Comparison of ENCODE assay signal across 15 cellular contexts in genomic region chr4:118975487-118976192, GRCh38.
DNase-seq lines count a peak whose midpoint lies in the region; ATAC-seq and TF ChIP-seq lines count a peak whose summit lies in the region.
"Had no signal": no experiment of that assay in that cellular context is flagged by ENCODE, and none has a peak within 500 bp of the region (broad histone marks: within the 10 kb centered on the region; RNA-seq: fewer than 3 reads in every experiment).

No MANE protein-coding gene starts in this region.

- no peaks in the 10 kb centered on the region for H3K9me3 ChIP-seq in left ventricle myocardium inferior (replicated peaks)
- H3K9me3 ChIP-seq in skeletal muscle tissue (ENCODE audit: control insufficient read depth in 3 of 3, low read length in 3 of 3), result no peaks in the 10 kb centered on the region
- H3K9me3 ChIP-seq in effector memory CD4-positive, alpha-beta T cell (ENCODE audit: control insufficient read depth, low read length), result no peaks in the 10 kb centered on the region
- H3K9me3 ChIP-seq: BLaER1 had no signal

- H3K9ac ChIP-seq in skeletal muscle tissue (ENCODE audit: low read depth in 1 of 3, low read length in 3 of 3), result peak overlapping the region; percentile 42 to 62 (median 60)
- H3K9ac ChIP-seq: BLaER1 had no signal

- DNase-seq in left ventricle myocardium inferior (no peak), left cardiac atrium (no peak), myocyte (ENCODE audit: low read depth) (peak; percentile 62), NCI-H187 (lab: John Stamatoyannopoulos, UW) (no peak), KG1 (lab: John Stamatoyannopoulos, UW) (no peak)
- no peak for DNase-seq in effector memory CD4-positive, alpha-beta T cell
- no peak for DNase-seq in stimulated activated CD4-positive, alpha-beta T cell treated with anti-CD3 and anti-CD28 coated beads, Interleukin-2, amount 100 ng/mL, for 24 hours
- DNase-seq: CD8-positive, alpha-beta T cell; H9; NCI-H187 treated with DMSO at 0.1 percent for 48 hours; NCI-H345; NCI-H526 treated with DMSO at 0.1 percent for 48 hours; NK-92 treated with Interleukin-12 subunit alpha and Interleukin-12 subunit beta, amount 100 ng/mL, for 24 hours had no signal

- peaks cover 80% of the 10 kb centered on the region for H3K4me1 ChIP-seq in left ventricle myocardium inferior
- peaks cover 27 to 54% (median 30%) of the 10 kb centered on the region in 3 donors for H3K4me1 ChIP-seq in skeletal muscle tissue (ENCODE audit: control insufficient read depth in 3 of 3, insufficient read depth in 3 of 3, low read length in 3 of 3)
- H3K4me1 ChIP-seq in effector memory CD4-positive, alpha-beta T cell (ENCODE audit: control insufficient read depth, insufficient read depth, low read length, poor library complexity, severe bottlenecking), result no peaks in the 10 kb centered on the region
- H3K4me1 ChIP-seq: BLaER1 had no signal

- H3K27ac ChIP-seq in left ventricle myocardium inferior (replicated peaks), result peak overlapping the region; percentile 34
- H3K27ac ChIP-seq in skeletal muscle tissue (ENCODE audit: low read depth, low read length), result peak overlapping the region; percentile 86
- no peak overlapping the region for H3K27ac ChIP-seq in effector memory CD4-positive, alpha-beta T cell (ENCODE audit: insufficient read depth, low read length, poor library complexity, severe bottlenecking)
- H3K27ac ChIP-seq: BLaER1 had no signal

- H3K27me3 ChIP-seq in left ventricle myocardium inferior (ENCODE audit: low read depth) (no peaks in the 10 kb centered on the region), skeletal muscle tissue (ENCODE audit: control insufficient read depth in 3 of 3, insufficient read depth in 3 of 3, low read length in 3 of 3) (no peaks in the 10 kb centered on the region)
- no peaks in the 10 kb centered on the region for H3K27me3 ChIP-seq in effector memory CD4-positive, alpha-beta T cell (replicated peaks; ENCODE audit: control insufficient read depth, insufficient read depth, low read length, poor library complexity, severe bottlenecking)
- H3K27me3 ChIP-seq: BLaER1 had no signal

- intact Hi-C loops in left ventricle myocardium inferior (cut with micrococcal nuclease), result no loop called here
- intact Hi-C loops in left cardiac atrium (cut with DNase I), result no loop called here

- no peak for TF ChIP-seq CTCF in left ventricle myocardium inferior (IDR thresholded peaks at IDR 0.05; ENCODE audit: borderline replicate concordance)

- no peak for ATAC-seq in left cardiac atrium
- ATAC-seq: CD8-positive, alpha-beta T cell had no signal

- H3K4me3 ChIP-seq in left ventricle myocardium inferior (no peak overlapping the region), skeletal muscle tissue (ENCODE audit: low read length in 3 of 3) (peak overlapping the region; percentile 8 to 33 (median 17))
- no peak overlapping the region for H3K4me3 ChIP-seq in effector memory CD4-positive, alpha-beta T cell (ENCODE audit: insufficient read depth, low read depth, low read length, poor library complexity, severe bottlenecking)
- H3K4me3 ChIP-seq: BLaER1 had no signal

- H3K36me3 ChIP-seq in left ventricle myocardium inferior (peaks cover 6% of the 10 kb centered on the region), skeletal muscle tissue (ENCODE audit: control insufficient read depth in 3 of 3, insufficient read depth in 3 of 3, low read length in 3 of 3) (no peaks in the 10 kb centered on the region)
- H3K36me3 ChIP-seq in effector memory CD4-positive, alpha-beta T cell (ENCODE audit: control insufficient read depth, insufficient read depth, low read length), result no peaks in the 10 kb centered on the region
- H3K36me3 ChIP-seq: BLaER1 had no signal

Comparison
In these comparisons a context has a peak if more than half of its experiments do, and no peak if none do; other contexts are left out.
1. H3K4me3 ChIP-seq: peak in skeletal muscle tissue (3 of 3); none in left ventricle myocardium inferior (single experiment) and effector memory CD4-positive, alpha-beta T cell (single experiment).